1 cellular context compared by ENCODE assay signal in genomic region chr11:31419669-31420068, GRCh38.
TF ChIP-seq lines count a peak whose summit lies in the region.

No MANE protein-coding gene starts in this region.

TF ChIP-seq in GM23338, 12 proteins besides CTCF, POLR2A, EP300 and RAD21 (continued from another document):
- no peak for TF ChIP-seq STAT1 (IDR thresholded peaks at IDR 0.05; ENCODE audit: unreplicated experiment)
- no peak for TF ChIP-seq ETS1 (IDR thresholded peaks at IDR 0.05)
- TF ChIP-seq ZNF114 (CRISPR knock-in tag; IDR thresholded peaks at IDR 0.05), result no peak
